8 cellular contexts compared by ENCODE assay signal in genomic region chr2:61536723-61537581, GRCh38. TPM values are rescaled to one million over a fixed set of nuclear protein-coding genes. Genes with fewer than 3 reads are reported as not detected.
A peak's percentile ranks its signal among the peaks of the same experiment; 100 is the strongest.
DNase-seq lines count a peak whose midpoint lies in the region; ATAC-seq, FAIRE-seq and TF ChIP-seq lines count a peak whose summit lies in the region.

No MANE protein-coding gene starts in this region.

- peaks cover 29% of the 10 kb centered on the region for H3K4me1 Mint-ChIP-seq in activated CD8-positive, alpha-beta T cell treated with anti-CD3 and anti-CD28 coated beads for 36 hours (ENCODE audit: low read depth)

- H4K20me1 ChIP-seq in BLaER1: peaks cover 45% of the 10 kb centered on the region

- POLR2A ChIA-PET in activated CD8-positive, alpha-beta T cell treated with anti-CD3 and anti-CD28 coated beads for 36 hours (lab: Charles Lee): interaction anchor here (0.7 to 2.4 kb wide), 10 partner anchors 9 to 655 kb away, joined by 3 to 13 read pairs (median 3); partner anchors contain the start of genes REL and USP34

- peak overlapping the region; percentile 99 for H3K9ac ChIP-seq in BLaER1

- peaks cover 37% of the 10 kb centered on the region for H3K36me3 Mint-ChIP-seq in activated CD8-positive, alpha-beta T cell treated with anti-CD3 and anti-CD28 coated beads for 36 hours (ENCODE audit: low read depth)

- H3K36me3 ChIP-seq in BLaER1 (peaks cover 21% of the 10 kb centered on the region), lower lobe of right lung (no peaks in the 10 kb centered on the region)

- no peaks in the 10 kb centered on the region for H3K9me3 Mint-ChIP-seq in activated CD8-positive, alpha-beta T cell treated with anti-CD3 and anti-CD28 coated beads for 36 hours

- H3K9me3 ChIP-seq in BLaER1 (no peaks in the 10 kb centered on the region), lower lobe of right lung (no peaks in the 10 kb centered on the region)

- CTCF ChIA-PET in activated CD8-positive, alpha-beta T cell treated with anti-CD3 and anti-CD28 coated beads for 36 hours (lab: Charles Lee): no interaction called here

- intact Hi-C loops in activated CD8-positive, alpha-beta T cell treated with anti-CD3 and anti-CD28 coated beads for 36 hours (cut with micrococcal nuclease): loop anchor here (5.0 kb wide), 2 partner anchors 65 to 660 kb away; partner anchors contain the start of genes B3GNT2 and USP34
- intact Hi-C loops in lower lobe of right lung (cut with DNase I): no loop called here

- H3K4me1 ChIP-seq in BLaER1 (peaks cover 53% of the 10 kb centered on the region), lower lobe of right lung (peaks cover 35% of the 10 kb centered on the region)

- TF ChIP-seq CTCF in activated CD8-positive, alpha-beta T cell treated with anti-CD3 and anti-CD28 coated beads for 36 hours (IDR thresholded peaks at IDR 0.05): no peak
- no peak for TF ChIP-seq CTCF in lower lobe of right lung (IDR thresholded peaks at IDR 0.05)

- FAIRE-seq in GM19239 (lab: Jason Lieb, UNC): peak; percentile 97

- H3K4me3 ChIP-seq in BLaER1: peak overlapping the region; percentile 80
- H3K4me3 ChIP-seq in lower lobe of right lung: peak overlapping the region; percentile 69

- H3K27ac Mint-ChIP-seq in activated CD8-positive, alpha-beta T cell treated with anti-CD3 and anti-CD28 coated beads for 36 hours: peak overlapping the region; percentile 100

- peak overlapping the region; percentile 85 for H3K4me2 ChIP-seq in BLaER1

- H3K27ac ChIP-seq in BLaER1 (peak overlapping the region; percentile 99), lower lobe of right lung (peak overlapping the region; percentile 96)

- ATAC-seq in HG03442 (IDR thresholded peaks at IDR 0.05; ENCODE audit: unreplicated experiment) (peak; percentile 50), lower lobe of right lung (peak; percentile 71 to 77)
- ATAC-seq in activated CD8-positive, alpha-beta T cell treated with anti-CD3 and anti-CD28 coated beads for 36 hours: peak; percentile 66

- no peaks in the 10 kb centered on the region for H3K27me3 Mint-ChIP-seq in activated CD8-positive, alpha-beta T cell treated with anti-CD3 and anti-CD28 coated beads for 36 hours

- peak overlapping the region; percentile 83 for H3K4me3 Mint-ChIP-seq in activated CD8-positive, alpha-beta T cell treated with anti-CD3 and anti-CD28 coated beads for 36 hours

- DNase-seq in GM19239 (ENCODE audit: insufficient read length, low spot score) (peak; percentile 65), NCI-H526 treated with DMSO at 0.1 percent for 48 hours (lab: John Stamatoyannopoulos, UW) (peak; percentile 70), ecto neural progenitor cell (ENCODE audit: low spot score) (peak; percentile 87), lower lobe of right lung (peak; percentile 89)
- DNase-seq in activated CD8-positive, alpha-beta T cell treated with anti-CD3 and anti-CD28 coated beads for 36 hours: peak; percentile 95
- peak; percentile 55 to 67 (median 66) for DNase-seq in stimulated activated CD4-positive, alpha-beta T cell treated with anti-CD3 and anti-CD28 coated beads, TNF-alpha, amount 100 ng/mL, for 1 hour (ENCODE audit: low read depth in 3 of 3, low spot score in 1 of 3)

- H3K27me3 ChIP-seq in BLaER1: no peaks in the 10 kb centered on the region
- no peaks in the 10 kb centered on the region for H3K27me3 ChIP-seq in lower lobe of right lung (ENCODE audit: low read depth)

RNA-seq across cellular contexts. Expression of gene XPO1, which starts 1.2 kb away (rescaled TPM):
- 100 to 1,000 TPM; 208 to 221 TPM for total RNA-seq in activated CD8-positive, alpha-beta T cell treated with anti-CD3 and anti-CD28 coated beads for 36 hours
- total RNA-seq in lower lobe of right lung: 111 TPM

Comparison
In these comparisons a context has a peak if more than half of its experiments do, and no peak if none do; other contexts are left out.
1. Peak in every context shown above with its lines: DNase-seq, ATAC-seq, H3K4me3 ChIP-seq and H3K27ac ChIP-seq.